ENCODE assay signal across 1 cellular context in the genomic region with DNA sequence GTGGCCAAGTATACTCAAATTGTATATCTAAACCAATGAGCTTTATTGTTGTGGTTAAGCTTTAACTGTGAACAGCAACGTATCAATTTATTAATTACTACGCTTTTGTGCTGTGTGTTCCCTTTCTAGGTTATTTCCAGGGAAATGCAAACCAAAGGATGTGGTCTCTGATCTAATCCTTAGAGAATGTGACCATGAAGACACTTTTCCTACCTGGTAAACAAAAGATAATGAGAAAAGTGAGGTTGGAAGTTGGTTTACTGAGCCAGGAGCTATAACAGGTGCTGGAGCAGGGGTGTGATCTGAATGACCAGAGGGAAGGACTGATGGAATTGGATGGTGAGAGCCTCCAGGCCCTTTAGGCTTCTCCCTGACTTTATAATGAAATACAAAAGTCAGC.
TF ChIP-seq lines count a peak whose summit lies in the region.

No MANE protein-coding gene starts in this region.

TF ChIP-seq in HCT116, 20 proteins besides CTCF, POLR2A, EP300 and RAD21 (continued from another document):
- TF ChIP-seq CBX3 (IDR thresholded peaks at IDR 0.05; ENCODE audit: low read depth) (no peak), FOSL1 (IDR thresholded peaks at IDR 0.05; ENCODE audit: low read depth) (no peak), EZH2phosphoT487 (IDR thresholded peaks at IDR 0.05; ENCODE audit: borderline replicate concordance) (no peak), EZH2 (IDR thresholded peaks at IDR 0.05) (no peak), SP1 (IDR thresholded peaks at IDR 0.05; ENCODE audit: low read depth) (no peak)
- TF ChIP-seq, protein P1, sequence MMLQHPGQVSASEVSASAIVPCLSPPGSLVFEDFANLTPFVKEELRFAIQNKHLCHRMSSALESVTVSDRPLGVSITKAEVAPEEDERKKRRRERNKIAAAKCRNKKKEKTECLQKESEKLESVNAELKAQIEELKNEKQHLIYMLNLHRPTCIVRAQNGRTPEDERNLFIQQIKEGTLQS (IDR thresholded peaks at IDR 0.05): no peak
- TF ChIP-seq, protein P2, sequence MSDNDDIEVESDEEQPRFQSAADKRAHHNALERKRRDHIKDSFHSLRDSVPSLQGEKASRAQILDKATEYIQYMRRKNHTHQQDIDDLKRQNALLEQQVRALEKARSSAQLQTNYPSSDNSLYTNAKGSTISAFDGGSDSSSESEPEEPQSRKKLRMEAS (IDR thresholded peaks at IDR 0.05): no peak
